In genomic region chr1:51203874-51204245, GRCh38 we compare ENCODE assay signal across 15 cellular contexts.
DNase-seq lines count a peak whose midpoint lies in the region; ATAC-seq and TF ChIP-seq lines count a peak whose summit lies in the region.
"Had no signal": no experiment of that assay in that cellular context is flagged by ENCODE, and none has a peak within 500 bp of the region (broad histone marks: within the 10 kb centered on the region; RNA-seq: fewer than 3 reads in every experiment).

No MANE protein-coding gene starts in this region.

- no peaks in the 10 kb centered on the region for H3F3A ChIP-seq in OCI-LY1 (ENCODE audit: insufficient read depth, low read length)

- H3K9me3 ChIP-seq in OCI-LY1 (ENCODE audit: low read length): no peaks in the 10 kb centered on the region
- H3K9me3 ChIP-seq: BLaER1 treated with 17β-estradiol and CSF1 and Interleukin-3, amounts not matched to agents 10 nM and 100 nM; HAP-1 had no signal

- no peak overlapping the region for H2AFZ ChIP-seq in OCI-LY1 (ENCODE audit: low read length)

- peak; percentile 18 for ATAC-seq in GM18511 (IDR thresholded peaks at IDR 0.05; ENCODE audit: unreplicated experiment)
- ATAC-seq in HG03064 (IDR thresholded peaks at IDR 0.05; ENCODE audit: low read depth, unreplicated experiment): peak; percentile 26
- no peak for ATAC-seq in GM19351 (IDR thresholded peaks at IDR 0.05; ENCODE audit: unreplicated experiment)
- no peak for ATAC-seq in GM21737 (IDR thresholded peaks at IDR 0.05; ENCODE audit: unreplicated experiment)

- H4K20me1 ChIP-seq in OCI-LY1 (ENCODE audit: insufficient read depth, low read length): no peaks in the 10 kb centered on the region
- H4K20me1 ChIP-seq: BLaER1 treated with 17β-estradiol and CSF1 and Interleukin-3, amounts not matched to agents 10 nM and 100 nM had no signal

- no peak for DNase-seq in NK-92 treated with Interleukin-12 subunit alpha and Interleukin-12 subunit beta, amount 100 ng/mL, for 24 hours (lab: John Stamatoyannopoulos, UW)
- DNase-seq: ACHN, DMS53, GF-D8, GOT3, Kasumi-1 had no signal

- peaks cover 9% of the 10 kb centered on the region for H3K4me1 ChIP-seq in OCI-LY1 (ENCODE audit: insufficient read depth, low read length, severe bottlenecking)
- H3K4me1 ChIP-seq: BLaER1 treated with 17β-estradiol and CSF1 and Interleukin-3, amounts not matched to agents 10 nM and 100 nM had no signal

- H3K4me3 ChIP-seq in GM12875 (ENCODE audit: low read depth, low read length): peak overlapping the region; percentile 0
- H3K4me3 ChIP-seq in OCI-LY1 (ENCODE audit: low read depth, low read length, poor library complexity, severe bottlenecking): no peak overlapping the region
- H3K4me3 ChIP-seq: BLaER1 treated with 17β-estradiol and CSF1 and Interleukin-3, amounts not matched to agents 10 nM and 100 nM; HAP-1; K562 had no signal

- H3K27me3 ChIP-seq in OCI-LY1 (ENCODE audit: insufficient read depth, low read length): no peaks in the 10 kb centered on the region
- H3K27me3 ChIP-seq: BLaER1 treated with 17β-estradiol and CSF1 and Interleukin-3, amounts not matched to agents 10 nM and 100 nM had no signal

- H3K9me2 ChIP-seq in OCI-LY1 (ENCODE audit: low read depth, low read length): no peaks in the 10 kb centered on the region

- H3K9ac ChIP-seq in OCI-LY1 (ENCODE audit: low read length): no peak overlapping the region
- H3K9ac ChIP-seq: BLaER1 treated with 17β-estradiol and CSF1 and Interleukin-3, amounts not matched to agents 10 nM and 100 nM had no signal

- no peak for TF ChIP-seq CTCF in GM12875 (IDR thresholded peaks at IDR 0.05; ENCODE audit: borderline replicate concordance, insufficient read depth, low read depth, low read length)
- no peak for TF ChIP-seq CTCF in OCI-LY1 (IDR thresholded peaks at IDR 0.05; ENCODE audit: low read length)

- H3K79me2 ChIP-seq in OCI-LY1 (ENCODE audit: insufficient read depth, low read length): no peaks in the 10 kb centered on the region

- no peaks in the 10 kb centered on the region for H3K36me3 ChIP-seq in OCI-LY1 (ENCODE audit: insufficient read depth, low read length)
- H3K36me3 ChIP-seq: BLaER1 treated with 17β-estradiol and CSF1 and Interleukin-3, amounts not matched to agents 10 nM and 100 nM; HAP-1 had no signal

- H3K27ac ChIP-seq in OCI-LY1 (ENCODE audit: low read depth, low read length, poor library complexity, severe bottlenecking): peak overlapping the region; percentile 65
- H3K27ac ChIP-seq: BLaER1 treated with 17β-estradiol and CSF1 and Interleukin-3, amounts not matched to agents 10 nM and 100 nM had no signal

- no peak overlapping the region for H3K4me2 ChIP-seq in OCI-LY1 (ENCODE audit: low read length)
- H3K4me2 ChIP-seq: BLaER1 treated with 17β-estradiol and CSF1 and Interleukin-3, amounts not matched to agents 10 nM and 100 nM had no signal

Comparison
In these comparisons a context has a peak if more than half of its experiments do, and no peak if none do; other contexts are left out.
1. ATAC-seq: peak in GM18511 (single experiment) and HG03064 (single experiment); none in GM19351 (single experiment) and GM21737 (single experiment).